In genomic region chr1:26351591-26352337, GRCh38 we compare ENCODE assay signal across 1 cellular context.
TF ChIP-seq lines count a peak whose summit lies in the region.

No MANE protein-coding gene starts in this region.

TF ChIP-seq in HepG2, 621 proteins besides CTCF, POLR2A, EP300 and RAD21 (continued from another document and continues in another):
- no peak for TF ChIP-seq GLMP (CRISPR knock-in tag; IDR thresholded peaks at IDR 0.05; ENCODE audit: borderline replicate concordance)
- no peak for TF ChIP-seq NFE2L1 (CRISPR knock-in tag; IDR thresholded peaks at IDR 0.05; ENCODE audit: borderline replicate concordance)
- no peak for TF ChIP-seq CREB3 (CRISPR knock-in tag; IDR thresholded peaks at IDR 0.05)
- TF ChIP-seq SKI (IDR thresholded peaks at IDR 0.05; ENCODE audit: partially characterized antibody) = peak; percentile 50
- no peak for TF ChIP-seq ZNF329 (CRISPR knock-in tag; IDR thresholded peaks at IDR 0.05; ENCODE audit: low read depth)
- TF ChIP-seq ZC3H13 (CRISPR knock-in tag; IDR thresholded peaks at IDR 0.05) = no peak
- TF ChIP-seq HINFP (CRISPR knock-in tag; IDR thresholded peaks at IDR 0.05; ENCODE audit: low read depth) = no peak
- TF ChIP-seq HNF1A (IDR thresholded peaks at IDR 0.05; ENCODE audit: low read depth) = no peak
- no peak for TF ChIP-seq HNF1A (CRISPR knock-in tag; IDR thresholded peaks at IDR 0.05; ENCODE audit: borderline replicate concordance)
- no peak for TF ChIP-seq ZNF414 (CRISPR knock-in tag; IDR thresholded peaks at IDR 0.05)
- TF ChIP-seq ATF7 (IDR thresholded peaks at IDR 0.05) = peak; percentile 88
- TF ChIP-seq ATF7 (CRISPR knock-in tag; IDR thresholded peaks at IDR 0.05) = peak; percentile 97
- TF ChIP-seq ZNF17 (CRISPR knock-in tag; IDR thresholded peaks at IDR 0.05) = peak; percentile 65; the same call in 1 of the 2 replicates
- TF ChIP-seq ZNF24 (IDR thresholded peaks at IDR 0.05) = no peak
- peak; percentile 93 for TF ChIP-seq ATF3 (CRISPR knock-in tag; IDR thresholded peaks at IDR 0.05)
- no peak for TF ChIP-seq KDM3A (CRISPR knock-in tag; IDR thresholded peaks at IDR 0.05; ENCODE audit: low read depth)
- TF ChIP-seq NKX3-1 (CRISPR knock-in tag; IDR thresholded peaks at IDR 0.05) = no peak
- TF ChIP-seq ZNF687 (CRISPR knock-in tag; IDR thresholded peaks at IDR 0.05) = peak; percentile 76
- no peak for TF ChIP-seq ZBTB1 (CRISPR knock-in tag; IDR thresholded peaks at IDR 0.05; ENCODE audit: borderline replicate concordance)
- TF ChIP-seq BCLAF1 (IDR thresholded peaks at IDR 0.05) = no peak
- TF ChIP-seq SP4 (CRISPR knock-in tag; IDR thresholded peaks at IDR 0.05) = no peak
- peak; percentile 58 for TF ChIP-seq GATAD2A (CRISPR knock-in tag; IDR thresholded peaks at IDR 0.05)
- TF ChIP-seq RFX1 (IDR thresholded peaks at IDR 0.05) = no peak
- no peak for TF ChIP-seq CCAR2 (optimal IDR thresholded peaks at IDR 0.05; ENCODE audit: low read depth, low read length)
- TF ChIP-seq WIZ (CRISPR knock-in tag; IDR thresholded peaks at IDR 0.05) = no peak
- TF ChIP-seq IRF2 (CRISPR knock-in tag; IDR thresholded peaks at IDR 0.05) = peak; percentile 70; the same call in 1 of the 2 replicates
- no peak for TF ChIP-seq MED8 (CRISPR knock-in tag; IDR thresholded peaks at IDR 0.05; ENCODE audit: insufficient replicate concordance)
- TF ChIP-seq GMEB1 (CRISPR knock-in tag; IDR thresholded peaks at IDR 0.05; ENCODE audit: borderline replicate concordance) = no peak; the same call in 1 of the 2 replicates
- no peak for TF ChIP-seq E2F2 (CRISPR knock-in tag; IDR thresholded peaks at IDR 0.05; ENCODE audit: borderline replicate concordance)
- TF ChIP-seq TIGD3 (CRISPR knock-in tag; IDR thresholded peaks at IDR 0.05; ENCODE audit: borderline replicate concordance) = no peak
- no peak for TF ChIP-seq SP140L (CRISPR knock-in tag; IDR thresholded peaks at IDR 0.05; ENCODE audit: borderline replicate concordance)
